In genomic region chr14:42710071-42710470, GRCh38 we compare ENCODE assay signal across 15 cellular contexts.
A peak's percentile ranks its signal among the peaks of the same experiment; 100 is the strongest.
DNase-seq lines count a peak whose midpoint lies in the region; ATAC-seq lines count a peak whose summit lies in the region.
"Had no signal": no experiment of that assay in that cellular context is flagged by ENCODE, and none has a peak within 500 bp of the region (broad histone marks: within the 10 kb centered on the region; RNA-seq: fewer than 3 reads in every experiment).

No MANE protein-coding gene starts in this region.

- H3K9ac ChIP-seq in Karpas-422 (ENCODE audit: low read length), result no peak overlapping the region

- no peaks in the 10 kb centered on the region for H3K79me2 ChIP-seq in Karpas-422 (ENCODE audit: low read length)

- ATAC-seq in GM19351 (IDR thresholded peaks at IDR 0.05; ENCODE audit: unreplicated experiment), result no peak
- no peak for ATAC-seq in HG02938 (IDR thresholded peaks at IDR 0.05; ENCODE audit: unreplicated experiment)

- peak; percentile 16 for DNase-seq in HCEC 1CT
- no peak for DNase-seq in Karpas-422
- DNase-seq in amniotic epithelial cell (ENCODE audit: low read depth), result peak; percentile 8
- DNase-seq in iris pigment epithelial cell (ENCODE audit: low read depth), result peak; percentile 7
- no peak for DNase-seq in NCI-H82 treated with DMSO at 0.1 percent for 48 hours (lab: John Stamatoyannopoulos, UW; ENCODE audit: unreplicated experiment)
- DNase-seq: C1 segment of cervical spinal cord; Calu3; CD4-positive, alpha-beta memory T cell; COR-L47; DMS53; DMS79 treated with DMSO at 0.1 percent for 48 hours; GOT3 had no signal

- H3K9me2 ChIP-seq in Karpas-422 (replicated peaks; ENCODE audit: insufficient read depth, low read length), result no peaks in the 10 kb centered on the region

- H3K4me2 ChIP-seq in Karpas-422 (ENCODE audit: low read depth, low read length, poor library complexity, severe bottlenecking), result no peak overlapping the region

- H3K27ac ChIP-seq in Karpas-422 (ENCODE audit: low read length), result no peak overlapping the region

- H2AFZ ChIP-seq in Karpas-422 (ENCODE audit: low read length), result peak overlapping the region; percentile 84

- H3K9me3 ChIP-seq in Karpas-422 (ENCODE audit: low read length), result peaks cover 14% of the 10 kb centered on the region
- H3K9me3 ChIP-seq: HAP-1 had no signal

- H3K4me3 ChIP-seq in Karpas-422 (ENCODE audit: low read length), result no peak overlapping the region
- H3K4me3 ChIP-seq: HAP-1 had no signal

- no peaks in the 10 kb centered on the region for H3K36me3 ChIP-seq in Karpas-422 (ENCODE audit: insufficient read depth, low read length)
- H3K36me3 ChIP-seq: HAP-1 had no signal

- 0 out of 2 replicates have a peak, but pooled peaks cover 2% of the 10 kb centered on the region for H3K4me1 ChIP-seq in Karpas-422 (ENCODE audit: low read length)

- H3K27me3 ChIP-seq in Karpas-422 (ENCODE audit: low read length), result no peaks in the 10 kb centered on the region

- no peaks in the 10 kb centered on the region for H4K20me1 ChIP-seq in Karpas-422 (ENCODE audit: insufficient read depth, low read depth, low read length)

Comparison
In these comparisons a context has a peak if more than half of its experiments do, and no peak if none do; other contexts are left out.
1. DNase-seq: peak in HCEC 1CT (single experiment), amniotic epithelial cell (single experiment) and iris pigment epithelial cell (single experiment); none in Karpas-422 (single experiment) and NCI-H82 treated with DMSO at 0.1 percent for 48 hours (single experiment).